Comparison of ENCODE assay signal across 14 cellular contexts in the genomic region with DNA sequence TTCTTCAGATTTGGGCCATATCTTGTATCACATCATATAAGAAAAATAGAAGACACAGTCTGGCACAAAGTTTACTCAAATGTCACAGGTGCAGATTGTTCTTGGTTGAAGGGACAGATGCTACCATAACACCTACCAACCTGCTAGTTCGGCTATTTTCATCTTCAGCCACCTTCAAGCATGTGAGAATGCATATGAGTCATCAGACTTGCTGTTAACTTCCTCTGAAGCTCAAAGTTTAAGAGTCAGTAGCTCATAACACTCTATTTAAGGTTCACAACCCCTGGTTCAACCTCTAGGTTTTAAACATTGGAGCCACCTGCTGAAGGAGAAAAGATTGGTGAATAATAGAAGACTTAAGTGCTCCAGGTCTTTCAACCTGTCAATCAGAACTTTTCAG.
DNase-seq lines count a peak whose midpoint lies in the region; ATAC-seq and TF ChIP-seq lines count a peak whose summit lies in the region.
"Had no signal": no experiment of that assay in that cellular context is flagged by ENCODE, and none has a peak within 500 bp of the region (broad histone marks: within the 10 kb centered on the region; RNA-seq: fewer than 3 reads in every experiment).

No MANE protein-coding gene starts in this region.

- peaks cover 58% of the 10 kb centered on the region for H3K4me1 ChIP-seq in KMS-11 (ENCODE audit: low read depth, poor library complexity, severe bottlenecking)
- peaks cover 5 to 10% of the 10 kb centered on the region in 2 donors for H3K4me1 ChIP-seq in neuronal stem cell (ENCODE audit: control insufficient read depth in 2 of 2, insufficient read depth in 1 of 2, low read depth in 1 of 2, low read length in 2 of 2)
- H3K4me1 ChIP-seq: esophagus squamous epithelium had no signal

- no peak overlapping the region for H2AK5ac ChIP-seq in neuronal stem cell (ENCODE audit: low read depth, low read length)

- peaks cover 0 to 3% of the 10 kb centered on the region in 2 donors for H3K9me3 ChIP-seq in neuronal stem cell (replicated peaks in 1 of 2; ENCODE audit: control insufficient read depth in 2 of 2, insufficient read depth in 1 of 2, low read depth in 1 of 2, low read length in 2 of 2)
- H3K9me3 ChIP-seq: esophagus squamous epithelium had no signal

- ATAC-seq in GM18520 (IDR thresholded peaks at IDR 0.05; ENCODE audit: unreplicated experiment), result peak; percentile 91
- peak; percentile 64 for ATAC-seq in HG02588 (IDR thresholded peaks at IDR 0.05; ENCODE audit: unreplicated experiment)

- no peaks in the 10 kb centered on the region for H3K79me2 ChIP-seq in KMS-11 (ENCODE audit: insufficient read depth, low read depth)

- H3K18ac ChIP-seq in neuronal stem cell (ENCODE audit: low read length), result no peak overlapping the region

- H2AFZ ChIP-seq in KMS-11 (ENCODE audit: low read depth), result peak overlapping the region; percentile 41
- no peak overlapping the region for H2AFZ ChIP-seq in neuronal stem cell (ENCODE audit: low read length)

- H4K20me1 ChIP-seq in KMS-11 (ENCODE audit: insufficient read depth), result no peaks in the 10 kb centered on the region

- H3K36me3 ChIP-seq in KMS-11 (ENCODE audit: insufficient read depth) (no peaks in the 10 kb centered on the region), neuronal stem cell (replicated peaks in 1 of 2; ENCODE audit: control insufficient read depth in 2 of 2, insufficient read depth in 2 of 2, low read length in 2 of 2) (no peaks in the 10 kb centered on the region)
- H3K36me3 ChIP-seq: esophagus squamous epithelium had no signal

- no peak overlapping the region for H2BK12ac ChIP-seq in neuronal stem cell (ENCODE audit: low read length)

- TF ChIP-seq CTCF in KMS-11 (conservative IDR thresholded peaks at IDR 0.05; ENCODE audit: low read depth, low read length), result no peak

- H3K14ac ChIP-seq in neuronal stem cell (ENCODE audit: low read length), result no peak overlapping the region

- H3K4me2 ChIP-seq in KMS-11 (peak overlapping the region; percentile 88), neuronal stem cell (ENCODE audit: insufficient read depth, low read length, poor library complexity, severe bottlenecking) (no peak overlapping the region)

- H3K9ac ChIP-seq in KMS-11 (no peak overlapping the region), neuronal stem cell (ENCODE audit: low read depth, low read length, poor library complexity) (no peak overlapping the region)

- H3K27ac ChIP-seq in KMS-11 (peak overlapping the region; percentile 65), neuronal stem cell (replicated peaks; ENCODE audit: low read length) (no peak overlapping the region)
- H3K27ac ChIP-seq: esophagus squamous epithelium had no signal

- WGBS in neuronal stem cell (ENCODE audit: extremely low coverage in 2 of 2, insufficient read length in 2 of 2, insufficient replicate concordance in 1 of 2), 2 donors, result no CpG with 5 or more reads among the region's 1 CpG

- no peak overlapping the region for H2BK15ac ChIP-seq in neuronal stem cell (ENCODE audit: low read length)

- H3K27me3 ChIP-seq in KMS-11 (ENCODE audit: insufficient read depth, low read depth) (no peaks in the 10 kb centered on the region), neuronal stem cell (ENCODE audit: control insufficient read depth in 3 of 3, insufficient read depth in 3 of 3, low read depth in 1 of 3, low read length in 3 of 3) (no peaks in the 10 kb centered on the region)
- H3K27me3 ChIP-seq: esophagus squamous epithelium had no signal

- H3K79me1 ChIP-seq in neuronal stem cell (ENCODE audit: low read depth, low read length), result no peaks in the 10 kb centered on the region

- H4K8ac ChIP-seq in neuronal stem cell (ENCODE audit: low read depth, low read length), result no peak overlapping the region

- H2BK120ac ChIP-seq in neuronal stem cell (ENCODE audit: low read depth, low read length), result no peak overlapping the region

- no peak overlapping the region for H4K91ac ChIP-seq in neuronal stem cell (ENCODE audit: low read depth, low read length, poor library complexity)

- H3K4me3 ChIP-seq in KMS-11 (IDR thresholded peaks at IDR 0.05; ENCODE audit: insufficient read depth, low read depth, low read length) (peak overlapping the region; percentile 56), neuronal stem cell (ENCODE audit: low read length in 2 of 2) (no peak overlapping the region)
- H3K4me3 ChIP-seq: esophagus squamous epithelium had no signal

- H2BK5ac ChIP-seq in neuronal stem cell (ENCODE audit: low read length), result no peak overlapping the region

- peak; percentile 8 for DNase-seq in glomerular visceral epithelial cell (ENCODE audit: extremely low spot score)
- DNase-seq in medulla oblongata (ENCODE audit: extremely low spot score), result no peak
- no peak for DNase-seq in activated effector memory CD4-positive, alpha-beta T cell treated with anti-CD3 and anti-CD28 coated beads, Interleukin-2, amount 50 U/mL, for 16 hours
- no peak for DNase-seq in neuronal stem cell (ENCODE audit: low spot score)
- DNase-seq in effector CD8-positive, alpha-beta T cell (lab: John Stamatoyannopoulos, UW), result no peak
- DNase-seq: activated CD8-positive, alpha-beta memory T cell treated with anti-CD3 and anti-CD28 coated beads, Interleukin-2, amount 50 U/mL, for 4 hours; anterior cingulate cortex; CD4-positive, alpha-beta memory T cell; esophagus squamous epithelium; NCI-H1092; small intestine had no signal

- H3K4ac ChIP-seq in neuronal stem cell (ENCODE audit: low read length), result no peak overlapping the region

- no peak overlapping the region for H3K23ac ChIP-seq in neuronal stem cell (ENCODE audit: low read depth, low read length, poor library complexity)
